Comparison of ENCODE assay signal across 16 cellular contexts in genomic region chr7:64998865-64999164, GRCh38. TPM values are rescaled to one million over a fixed set of nuclear protein-coding genes. Genes with fewer than 3 reads are reported as not detected.
DNase-seq lines count a peak whose midpoint lies in the region; ATAC-seq and TF ChIP-seq lines count a peak whose summit lies in the region.
"Had no signal": no experiment of that assay in that cellular context is flagged by ENCODE, and none has a peak within 500 bp of the region (broad histone marks: within the 10 kb centered on the region; RNA-seq: fewer than 3 reads in every experiment).

No MANE protein-coding gene starts in this region.

- H3K36me3 Mint-ChIP-seq in dendritic cell treated with granulocyte-macrophage colony-stimulating factor and Interleukin-4, amounts not matched to agents 40 ng/mL and 50 ng/mL, for 4 days (ENCODE audit: low read depth): peaks cover 86% of the 10 kb centered on the region

- peaks cover 3% of the 10 kb centered on the region for H3K79me1 ChIP-seq in neuronal stem cell (ENCODE audit: low read depth, low read length)

- H3K4me1 ChIP-seq in A673 (ENCODE audit: insufficient read depth, low read length, poor library complexity, severe bottlenecking) (no peaks in the 10 kb centered on the region), MM.1S (ENCODE audit: low read length) (peaks cover 16% of the 10 kb centered on the region), prostate gland (replicated peaks) (no peaks in the 10 kb centered on the region), neuronal stem cell (ENCODE audit: control insufficient read depth in 2 of 2, insufficient read depth in 1 of 2, low read depth in 1 of 2, low read length in 2 of 2) (no peaks in the 10 kb centered on the region)

- H2BK5ac ChIP-seq in neuronal stem cell (ENCODE audit: low read length): no peak overlapping the region

- no peak overlapping the region for H3K18ac ChIP-seq in neuronal stem cell (ENCODE audit: low read length)

- H3K27ac Mint-ChIP-seq in dendritic cell treated with granulocyte-macrophage colony-stimulating factor and Interleukin-4, amounts not matched to agents 40 ng/mL and 50 ng/mL, for 4 days: peak overlapping the region; percentile 77
- H3K27ac Mint-ChIP-seq: activated naive CD4-positive, alpha-beta T cell treated with anti-CD3 and anti-CD28 coated beads, Interleukin-2, amount 50 U/mL, for 24 hours; mesothelial cell of epicardium had no signal

- H3K9ac ChIP-seq in MM.1S (ENCODE audit: low read length) (no peak overlapping the region), neuronal stem cell (ENCODE audit: low read depth, low read length, poor library complexity) (no peak overlapping the region)

- no peak overlapping the region for H3K4me3 Mint-ChIP-seq in dendritic cell treated with granulocyte-macrophage colony-stimulating factor and Interleukin-4, amounts not matched to agents 40 ng/mL and 50 ng/mL, for 4 days
- H3K4me3 Mint-ChIP-seq: activated naive CD4-positive, alpha-beta T cell treated with anti-CD3 and anti-CD28 coated beads, Interleukin-2, amount 50 U/mL, for 24 hours; mesothelial cell of epicardium had no signal

- H3K9me3 ChIP-seq in A673 (ENCODE audit: low read depth, low read length, poor library complexity, severe bottlenecking): peaks cover 31% of the 10 kb centered on the region
- no peaks in the 10 kb centered on the region for H3K9me3 ChIP-seq in MM.1S (replicated peaks; ENCODE audit: insufficient read depth, low read length)
- no peaks in the 10 kb centered on the region for H3K9me3 ChIP-seq in prostate gland
- peaks cover 44 to 99% of the 10 kb centered on the region in 2 donors for H3K9me3 ChIP-seq in neuronal stem cell (replicated peaks in 1 of 2; ENCODE audit: control insufficient read depth in 2 of 2, insufficient read depth in 1 of 2, low read depth in 1 of 2, low read length in 2 of 2)
- H3K9me3 ChIP-seq: gastroesophageal sphincter had no signal

- no peaks in the 10 kb centered on the region for H4K20me1 ChIP-seq in MM.1S (ENCODE audit: insufficient read depth, low read length)

- no peak overlapping the region for H2BK120ac ChIP-seq in neuronal stem cell (ENCODE audit: low read depth, low read length)

- no peak overlapping the region for H3K4me3 ChIP-seq in A673 (ENCODE audit: low read depth, low read length, poor library complexity, severe bottlenecking)
- no peak overlapping the region for H3K4me3 ChIP-seq in MM.1S (ENCODE audit: low read length)
- H3K4me3 ChIP-seq in prostate gland: no peak overlapping the region
- H3K4me3 ChIP-seq in neuronal stem cell (ENCODE audit: low read length in 2 of 2): no peak overlapping the region
- H3K4me3 ChIP-seq: cardiac muscle cell, gastroesophageal sphincter had no signal

- no TSS peak for BruUV-seq in A673 (replicated peaks; lab: Mats Ljungman, UMichigan)

- intact Hi-C loops in A673 (cut with micrococcal nuclease; ENCODE audit: unreplicated experiment) (no loop called here), prostate gland (cut with DNase I) (no loop called here)
- intact Hi-C loops in dendritic cell treated with granulocyte-macrophage colony-stimulating factor and Interleukin-4, amounts not matched to agents 40 ng/mL and 50 ng/mL, for 4 days (cut with micrococcal nuclease): no loop called here

- H3K36me3 ChIP-seq in A673 (ENCODE audit: insufficient read depth, low read length, poor library complexity, severe bottlenecking): peaks cover 29% of the 10 kb centered on the region
- peaks cover 6% of the 10 kb centered on the region for H3K36me3 ChIP-seq in MM.1S (replicated peaks; ENCODE audit: insufficient read depth, low read length)
- no peaks in the 10 kb centered on the region for H3K36me3 ChIP-seq in prostate gland
- peaks cover 23 to 90% of the 10 kb centered on the region in 2 donors for H3K36me3 ChIP-seq in neuronal stem cell (replicated peaks in 1 of 2; ENCODE audit: control insufficient read depth in 2 of 2, insufficient read depth in 2 of 2, low read length in 2 of 2)
- H3K36me3 ChIP-seq: cardiac muscle cell had no signal

- H3K27me3 Mint-ChIP-seq in dendritic cell treated with granulocyte-macrophage colony-stimulating factor and Interleukin-4, amounts not matched to agents 40 ng/mL and 50 ng/mL, for 4 days: no peaks in the 10 kb centered on the region
- H3K27me3 Mint-ChIP-seq: activated naive CD4-positive, alpha-beta T cell treated with anti-CD3 and anti-CD28 coated beads, Interleukin-2, amount 50 U/mL, for 24 hours had no signal

- no peak overlapping the region for H4K91ac ChIP-seq in neuronal stem cell (ENCODE audit: low read depth, low read length, poor library complexity)

- H3K4me2 ChIP-seq in MM.1S (ENCODE audit: low read depth, low read length) (no peak overlapping the region), neuronal stem cell (ENCODE audit: insufficient read depth, low read length, poor library complexity, severe bottlenecking) (no peak overlapping the region)

- H3F3A ChIP-seq in MM.1S (ENCODE audit: insufficient read depth, low read length): peaks cover 5% of the 10 kb centered on the region; the same call in 1 of the 2 replicates

- POLR2A ChIA-PET in A673 (lab: Charles Lee; ENCODE audit: low non-redundant PET): no interaction called here

- H3K79me2 ChIP-seq in MM.1S (ENCODE audit: low read length): peaks cover 36% of the 10 kb centered on the region

- H2AFZ ChIP-seq in MM.1S (ENCODE audit: low read length): no peak overlapping the region
- no peak overlapping the region for H2AFZ ChIP-seq in neuronal stem cell (ENCODE audit: low read length)

- H3K4me1 Mint-ChIP-seq in dendritic cell treated with granulocyte-macrophage colony-stimulating factor and Interleukin-4, amounts not matched to agents 40 ng/mL and 50 ng/mL, for 4 days (ENCODE audit: low read depth): peaks cover 32% of the 10 kb centered on the region
- H3K4me1 Mint-ChIP-seq: mesothelial cell of epicardium had no signal

- no peak for DNase-seq in A673 (ENCODE audit: low spot score)
- DNase-seq in MM.1S: no peak
- DNase-seq in prostate gland (ENCODE audit: low spot score): no peak
- DNase-seq in NCI-H2029 treated with DMSO at 0.1 percent for 48 hours (lab: John Stamatoyannopoulos, UW): no peak
- DNase-seq in neuronal stem cell (ENCODE audit: low spot score): no peak
- no peak for DNase-seq in Ammon's horn (ENCODE audit: low spot score)
- DNase-seq: activated CD4-positive, alpha-beta T cell treated with anti-CD3 and anti-CD28 coated beads for 48 hours; NCI-H69; nucleus accumbens; T-helper 2 cell had no signal

- H3K9me3 Mint-ChIP-seq in dendritic cell treated with granulocyte-macrophage colony-stimulating factor and Interleukin-4, amounts not matched to agents 40 ng/mL and 50 ng/mL, for 4 days: peaks cover 91% of the 10 kb centered on the region

- H3K23ac ChIP-seq in neuronal stem cell (ENCODE audit: low read depth, low read length, poor library complexity): no peak overlapping the region

- ATAC-seq in HG02981 (IDR thresholded peaks at IDR 0.05; ENCODE audit: unreplicated experiment): no peak

- no peak overlapping the region for H2BK15ac ChIP-seq in neuronal stem cell (ENCODE audit: low read length)

- H3K4ac ChIP-seq in neuronal stem cell (ENCODE audit: low read length): no peak overlapping the region

- H2AK5ac ChIP-seq in neuronal stem cell (ENCODE audit: low read depth, low read length): no peak overlapping the region

- TF ChIP-seq POLR2A in prostate gland (IDR thresholded peaks at IDR 0.05): no peak

- no peak for TF ChIP-seq CTCF in A673 (conservative IDR thresholded peaks at IDR 0.05; ENCODE audit: low read depth, low read length)
- TF ChIP-seq CTCF in MM.1S (IDR thresholded peaks at IDR 0.05; ENCODE audit: low read length): no peak
- no peak for TF ChIP-seq CTCF in prostate gland (IDR thresholded peaks at IDR 0.05)

- CTCF ChIA-PET in A673 (lab: Charles Lee): no interaction called here

- WGBS in prostate gland: 96% methylated on average over 7 of the region's 7 CpGs
- WGBS in neuronal stem cell (ENCODE audit: extremely low coverage in 2 of 2, insufficient read length in 2 of 2, insufficient replicate concordance in 1 of 2), 2 donors: no CpG with 5 or more reads among the region's 7 CpGs

- H4K8ac ChIP-seq in neuronal stem cell (ENCODE audit: low read depth, low read length): no peak overlapping the region

- no peaks in the 10 kb centered on the region for H3K27me3 ChIP-seq in A673 (replicated peaks; ENCODE audit: insufficient read depth, low read depth, low read length, poor library complexity)
- H3K27me3 ChIP-seq in MM.1S (replicated peaks; ENCODE audit: insufficient read depth, low read length): no peaks in the 10 kb centered on the region
- no peaks in the 10 kb centered on the region for H3K27me3 ChIP-seq in prostate gland (replicated peaks; ENCODE audit: insufficient read depth)
- no peaks in the 10 kb centered on the region for H3K27me3 ChIP-seq in neuronal stem cell (ENCODE audit: control insufficient read depth in 3 of 3, insufficient read depth in 3 of 3, low read depth in 1 of 3, low read length in 3 of 3)
- H3K27me3 ChIP-seq: cardiac muscle cell, gastroesophageal sphincter had no signal

- no peak overlapping the region for H2BK12ac ChIP-seq in neuronal stem cell (ENCODE audit: low read length)

- H3K9me2 ChIP-seq in MM.1S (replicated peaks; ENCODE audit: insufficient read depth, low read length): no peaks in the 10 kb centered on the region

- H3K27ac ChIP-seq in A673 (ENCODE audit: low read depth, low read length, poor library complexity, severe bottlenecking) (peak overlapping the region; percentile 16), MM.1S (ENCODE audit: low read length) (peak overlapping the region; percentile 88), prostate gland (peak overlapping the region; percentile 49 to 51), neuronal stem cell (replicated peaks; ENCODE audit: low read length) (no peak overlapping the region)
- H3K27ac ChIP-seq: cardiac muscle cell had no signal

- no peak overlapping the region for H3K14ac ChIP-seq in neuronal stem cell (ENCODE audit: low read length)

RNA-seq across cellular contexts. Expression of gene ERV3-1, which starts 7.7 kb away (rescaled TPM):
- total RNA-seq in A673 (2021) (14.7 and 18.5 TPM in 2 replicates), prostate gland (10 to 100 TPM; 11.3 to 67.7 TPM)
- 18.6 TPM for polyA plus RNA-seq in neuronal stem cell (2013, experiment 1 of 2)
- polyA plus RNA-seq in neuronal stem cell (2013, experiment 2 of 2): 19.3 TPM

RNA-seq across cellular contexts. Expression of gene ZNF117, which starts 8.0 kb away (rescaled TPM):
- total RNA-seq in A673 (2021) (8.2 and 8.4 TPM in 2 replicates), prostate gland (10 to 100 TPM in 1 of 2 donors, 1 to 10 TPM in 1; 6.1 to 26.8 TPM)
- polyA plus RNA-seq in neuronal stem cell (2013, experiment 1 of 2): 20.4 TPM
- 21.0 TPM for polyA plus RNA-seq in neuronal stem cell (2013, experiment 2 of 2)
